ENCODE assay signal across 8 cellular contexts in the genomic region with DNA sequence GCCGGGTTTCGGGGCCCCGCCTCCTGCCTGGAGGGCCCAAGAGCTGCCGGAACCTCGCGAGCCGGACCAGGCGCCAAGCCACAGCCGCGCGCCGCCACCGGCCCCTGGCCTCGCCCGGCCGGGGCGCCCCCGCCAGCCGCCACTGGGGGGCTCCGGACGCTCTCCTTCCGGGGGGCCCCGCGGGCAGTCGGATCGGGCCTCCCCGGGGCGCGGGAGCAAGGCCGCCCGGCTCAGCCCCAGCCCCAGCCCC. TPM values are rescaled to one million over a fixed set of nuclear protein-coding genes. Genes with fewer than 3 reads are reported as not detected.
DNase-seq lines count a peak whose midpoint lies in the region; ATAC-seq and TF ChIP-seq lines count a peak whose summit lies in the region.

No MANE protein-coding gene starts in this region.

- H3K36me3 Mint-ChIP-seq in activated CD8-positive, alpha-beta T cell treated with anti-CD3 and anti-CD28 coated beads, Interleukin-2, amount 10 ng/mL, durations not matched to agents 7 days and 5 days (ENCODE audit: low read depth): peaks cover 10% of the 10 kb centered on the region

- H3K9me3 Mint-ChIP-seq in activated CD8-positive, alpha-beta T cell treated with anti-CD3 and anti-CD28 coated beads, Interleukin-2, amount 10 ng/mL, durations not matched to agents 7 days and 5 days (ENCODE audit: insufficient read depth): peaks cover 15% of the 10 kb centered on the region

- peak; percentile 89 for DNase-seq in DMS53 (lab: John Stamatoyannopoulos, UW)
- no peak for DNase-seq in DMS53 treated with DMSO at 0.1 percent for 48 hours (lab: John Stamatoyannopoulos, UW; ENCODE audit: unreplicated experiment)
- DNase-seq in activated CD8-positive, alpha-beta T cell treated with anti-CD3 and anti-CD28 coated beads, Interleukin-2, amount 10 ng/mL, durations not matched to agents 7 days and 5 days: peak; percentile 76
- DNase-seq in globus pallidus (ENCODE audit: low spot score): peak; percentile 87
- no peak for DNase-seq in inferior parietal cortex (ENCODE audit: extremely low spot score)

- H3K27ac ChIP-seq in neutrophil: peak overlapping the region; percentile 97

- no peaks in the 10 kb centered on the region for H3K27me3 ChIP-seq in Loucy (ENCODE audit: insufficient read depth, low read length, poor library complexity, severe bottlenecking)
- peaks cover 10% of the 10 kb centered on the region for H3K27me3 ChIP-seq in neutrophil

- peak; percentile 40 for ATAC-seq in GM21447 (IDR thresholded peaks at IDR 0.05; ENCODE audit: unreplicated experiment)
- ATAC-seq in activated CD8-positive, alpha-beta T cell treated with anti-CD3 and anti-CD28 coated beads, Interleukin-2, amount 10 ng/mL, durations not matched to agents 7 days and 5 days: peak; percentile 55

- peak overlapping the region; percentile 72 for H3K4me3 Mint-ChIP-seq in activated CD8-positive, alpha-beta T cell treated with anti-CD3 and anti-CD28 coated beads, Interleukin-2, amount 10 ng/mL, durations not matched to agents 7 days and 5 days

- H3K4me2 ChIP-seq in Loucy (ENCODE audit: low read depth, low read length, poor library complexity, severe bottlenecking): peak overlapping the region; percentile 87

- peak overlapping the region; percentile 93 for H3K9ac ChIP-seq in Loucy (ENCODE audit: low read depth, low read length, poor library complexity, severe bottlenecking)

- H3K9me3 ChIP-seq in Loucy (ENCODE audit: insufficient read depth, low read depth, low read length): peaks cover 6% of the 10 kb centered on the region; the same call in 1 of the 2 replicates
- peaks cover 12% of the 10 kb centered on the region for H3K9me3 ChIP-seq in neutrophil

- CTCF ChIA-PET in activated CD8-positive, alpha-beta T cell treated with anti-CD3 and anti-CD28 coated beads, Interleukin-2, amount 10 ng/mL, durations not matched to agents 7 days and 5 days (lab: Charles Lee): interaction anchor here (0.9 to 3.1 kb wide), 7 partner anchors 9 to 768 kb away, joined by 3 to 14 read pairs (median 6); no protein-coding TSS in a partner anchor

- H3K4me1 ChIP-seq in Loucy (ENCODE audit: insufficient read depth, low read length, poor library complexity, severe bottlenecking): peaks cover 14% of the 10 kb centered on the region
- peaks cover 26% of the 10 kb centered on the region in 2 experiments for H3K4me1 ChIP-seq in neutrophil (ENCODE audit: control insufficient read depth in 1 of 2, insufficient read depth in 1 of 2, low read depth in 1 of 2, low read length in 1 of 2)

- H3K9me2 ChIP-seq in Loucy (replicated peaks; ENCODE audit: low read depth, low read length): no peaks in the 10 kb centered on the region

- TF ChIP-seq CTCF in Loucy (conservative IDR thresholded peaks at IDR 0.05; ENCODE audit: low read length) (no peak; the same call in 1 of the 2 replicates), neutrophil (IDR thresholded peaks at IDR 0.05) (no peak)

- peaks cover 11% of the 10 kb centered on the region for H3K27me3 Mint-ChIP-seq in activated CD8-positive, alpha-beta T cell treated with anti-CD3 and anti-CD28 coated beads, Interleukin-2, amount 10 ng/mL, durations not matched to agents 7 days and 5 days (ENCODE audit: low read depth)

- H3K36me3 ChIP-seq in Loucy (ENCODE audit: insufficient read depth, low read length): no peaks in the 10 kb centered on the region
- H3K36me3 ChIP-seq in neutrophil: no peaks in the 10 kb centered on the region

- no peaks in the 10 kb centered on the region for H3K79me2 ChIP-seq in Loucy (ENCODE audit: insufficient read depth, low read length)

- H3K4me3 ChIP-seq in Loucy (ENCODE audit: low read length, poor library complexity, severe bottlenecking) (peak overlapping the region; percentile 86), neutrophil (ENCODE audit: low read depth in 1 of 2, low read length in 1 of 2) (peak overlapping the region; percentile 60 to 83)

- peaks cover 25% of the 10 kb centered on the region for H3K4me1 Mint-ChIP-seq in activated CD8-positive, alpha-beta T cell treated with anti-CD3 and anti-CD28 coated beads, Interleukin-2, amount 10 ng/mL, durations not matched to agents 7 days and 5 days (ENCODE audit: low read depth)

- POLR2A ChIA-PET in activated CD8-positive, alpha-beta T cell treated with anti-CD3 and anti-CD28 coated beads, Interleukin-2, amount 10 ng/mL, durations not matched to agents 7 days and 5 days (lab: Charles Lee): interaction anchor here (0.7 to 2.6 kb wide), 12 partner anchors 10 to 786 kb away, joined by 3 to 24 read pairs (median 6); a partner anchor contains a TSS

- peak overlapping the region; percentile 85 for H3K27ac Mint-ChIP-seq in activated CD8-positive, alpha-beta T cell treated with anti-CD3 and anti-CD28 coated beads, Interleukin-2, amount 10 ng/mL, durations not matched to agents 7 days and 5 days

- peak overlapping the region; percentile 84 for H2AFZ ChIP-seq in Loucy (ENCODE audit: low read length)

- H4K20me1 ChIP-seq in Loucy (ENCODE audit: insufficient read depth, low read length, poor library complexity, severe bottlenecking): no peaks in the 10 kb centered on the region

- H3F3A ChIP-seq in Loucy (ENCODE audit: low read depth): 0 out of 2 replicates have a peak, but pooled peaks cover 3% of the 10 kb centered on the region

RNA-seq across cellular contexts. Expression of a gene that starts 17.4 kb away (rescaled TPM):
- under 1 TPM; 0.37 to 0.40 TPM for total RNA-seq in activated CD8-positive, alpha-beta T cell treated with anti-CD3 and anti-CD28 coated beads, Interleukin-2, amount 10 ng/mL, durations not matched to agents 7 days and 5 days

RNA-seq across cellular contexts. Expression of a gene that starts 45.9 kb away (rescaled TPM):
- total RNA-seq in activated CD8-positive, alpha-beta T cell treated with anti-CD3 and anti-CD28 coated beads, Interleukin-2, amount 10 ng/mL, durations not matched to agents 7 days and 5 days: not detected

Comparison
In these comparisons a context has a peak if more than half of its experiments do, and no peak if none do; other contexts are left out.
1. DNase-seq: peak in DMS53 (single experiment), activated CD8-positive, alpha-beta T cell treated with anti-CD3 and anti-CD28 coated beads, Interleukin-2, amount 10 ng/mL, durations not matched to agents 7 days and 5 days (single experiment) and globus pallidus (single experiment); none in DMS53 treated with DMSO at 0.1 percent for 48 hours (single experiment) and inferior parietal cortex (single experiment).